In the genomic region with DNA sequence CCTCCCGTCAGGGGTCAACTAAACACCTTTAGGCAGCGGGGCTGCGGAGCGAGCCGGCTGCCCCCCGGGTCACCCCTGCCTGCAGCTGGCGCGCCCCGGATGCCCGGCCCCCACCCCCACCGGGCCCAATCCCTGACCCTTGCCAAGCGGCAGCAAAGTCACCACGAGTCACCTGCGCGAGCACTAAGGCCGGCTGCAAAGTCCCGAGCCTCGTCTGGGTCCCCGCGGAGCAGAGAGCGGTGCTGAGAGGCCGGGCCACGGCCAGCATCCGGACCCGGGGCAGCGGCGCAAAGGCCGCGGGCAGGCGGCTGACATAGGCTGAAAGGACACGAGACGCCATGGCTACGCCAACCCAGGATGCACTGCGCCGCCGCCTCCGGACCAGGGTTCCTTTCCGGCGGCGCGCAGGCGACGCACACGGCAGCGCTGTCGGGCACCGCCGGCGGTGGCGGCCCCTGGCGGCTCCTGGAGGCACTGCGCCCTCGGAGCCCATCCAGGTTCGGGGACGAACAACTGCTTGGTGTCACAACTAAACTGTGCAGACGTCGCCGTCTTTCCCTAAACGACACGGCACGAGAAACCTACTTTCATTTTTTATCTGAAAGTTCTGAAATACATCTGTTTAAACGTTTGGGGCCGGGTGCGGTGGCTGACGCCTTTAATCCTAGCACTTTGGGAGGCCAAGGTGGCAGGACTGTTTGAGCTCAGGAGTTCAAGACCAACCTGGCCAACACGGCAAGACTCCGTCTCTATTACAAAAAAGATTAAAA, we compare ENCODE assay signal across 8 cellular contexts. TPM values are rescaled to one million over a fixed set of nuclear protein-coding genes. Genes with fewer than 3 reads are reported as not detected.
DNase-seq lines count a peak whose midpoint lies in the region; ATAC-seq and TF ChIP-seq lines count a peak whose summit lies in the region.

A gene (minus strand): TSS at position 366 of the 770 bp plus-strand sequence. CDS start 26 bp downstream, at position 340.

- H3K36me3 ChIP-seq in KMS-11 (ENCODE audit: insufficient read depth) (no peaks in the 10 kb centered on the region; the same call in 1 of the 2 replicates), Peyer's patch (peaks cover 0 to 22% (median 0%) of the 10 kb centered on the region in 3 donors), fibroblast of lung (ENCODE audit: control insufficient read depth, insufficient read depth, low read length) (peaks cover 4% of the 10 kb centered on the region)

- no peaks in the 10 kb centered on the region for H3K9me3 ChIP-seq in Peyer's patch
- H3K9me3 ChIP-seq in fibroblast of lung (ENCODE audit: control insufficient read depth, insufficient read depth, low read depth, low read length) = no peaks in the 10 kb centered on the region

- DNase-seq in Daoy (ENCODE audit: low read depth) (peak; percentile 91), Peyer's patch (peak; percentile 88 to 96 (median 94)), fibroblast of lung (ENCODE audit: low read depth in 2 of 2) (peak; percentile 83)
- peak; percentile 90 for DNase-seq in activated T-helper 1 cell treated with anti-CD3 and anti-CD28 coated beads, Interleukin-12 subunit alpha, Interleukin-12 subunit beta, Interleukin-2, Interleukin-4 antibody, amounts not matched to agents 30 ng/mL and 10 ng/mL and 1 ng/mL, durations not matched to agents 14 hours and 24 hours and 36 hours (ENCODE audit: low spot score)
- DNase-seq in naive thymus-derived CD8-positive, alpha-beta T cell = peak; percentile 78 to 93 (median 89)
- DNase-seq in stimulated activated naive B cell treated with anti-CD40 and anti-IgM and Interleukin-4, amounts not matched to agents 10 μg/mL and 1 μg/mL and 100 μg/mL, for 72 hours = peak; percentile 89

- H3K4me1 Mint-ChIP-seq in activated T-helper 1 cell treated with anti-CD3 and anti-CD28 coated beads, Interleukin-12 subunit alpha, Interleukin-12 subunit beta, Interleukin-2, Interleukin-4 antibody, amounts not matched to agents 30 ng/mL and 10 ng/mL and 1 ng/mL, durations not matched to agents 14 hours and 24 hours and 36 hours (ENCODE audit: low read depth) = peaks cover 30% of the 10 kb centered on the region
- H3K4me1 Mint-ChIP-seq in naive thymus-derived CD8-positive, alpha-beta T cell = peaks cover 10 to 46% (median 30%) of the 10 kb centered on the region in 4 donors
- H3K4me1 Mint-ChIP-seq in stimulated activated naive B cell treated with anti-CD40 and anti-IgM and Interleukin-4, amounts not matched to agents 10 μg/mL and 1 μg/mL and 100 μg/mL, for 72 hours = peaks cover 14 to 39% of the 10 kb centered on the region in 2 donors

- POLR2A ChIA-PET in naive thymus-derived CD8-positive, alpha-beta T cell (lab: Charles Lee) = interaction anchor here (0.6 to 1.4 kb wide), 3 partner anchors 29 to 138 kb away, joined by 3 read pairs; a partner anchor contains a TSS

- H3K4me3 Mint-ChIP-seq in activated T-helper 1 cell treated with anti-CD3 and anti-CD28 coated beads, Interleukin-12 subunit alpha, Interleukin-12 subunit beta, Interleukin-2, Interleukin-4 antibody, amounts not matched to agents 30 ng/mL and 10 ng/mL and 1 ng/mL, durations not matched to agents 14 hours and 24 hours and 36 hours = peak within 1 kb of the TSS; percentile 88
- peak within 1 kb of the TSS; percentile 73 to 91 (median 82) for H3K4me3 Mint-ChIP-seq in naive thymus-derived CD8-positive, alpha-beta T cell
- peak within 1 kb of the TSS; percentile 85 to 89 for H3K4me3 Mint-ChIP-seq in stimulated activated naive B cell treated with anti-CD40 and anti-IgM and Interleukin-4, amounts not matched to agents 10 μg/mL and 1 μg/mL and 100 μg/mL, for 72 hours

- intact Hi-C loops in activated T-helper 1 cell treated with anti-CD3 and anti-CD28 coated beads, Interleukin-12 subunit alpha, Interleukin-12 subunit beta, Interleukin-2, Interleukin-4 antibody, amounts not matched to agents 30 ng/mL and 10 ng/mL and 1 ng/mL, durations not matched to agents 14 hours and 24 hours and 36 hours (cut with micrococcal nuclease) = loop anchor here (1.0 to 2.0 kb wide), 5 partner anchors 39 to 144 kb away; a partner anchor contains a TSS

- no peaks in the 10 kb centered on the region for H3K27me3 ChIP-seq in KMS-11 (ENCODE audit: insufficient read depth, low read depth)
- H3K27me3 ChIP-seq in Peyer's patch = no peaks in the 10 kb centered on the region
- no peaks in the 10 kb centered on the region for H3K27me3 ChIP-seq in fibroblast of lung (ENCODE audit: control insufficient read depth, insufficient read depth, low read length)

- TF ChIP-seq POLR2A in Peyer's patch (IDR thresholded peaks at IDR 0.05) = peak in 1 of 2 donors; percentile 17

- peak within 1 kb of the TSS; percentile 100 for H3K4me2 ChIP-seq in KMS-11
- H3K4me2 ChIP-seq in fibroblast of lung (ENCODE audit: extremely low read depth, insufficient read depth, low read length) = peak within 1 kb of the TSS; percentile 74

- H3K4me1 ChIP-seq in KMS-11 (ENCODE audit: low read depth, poor library complexity, severe bottlenecking) (peaks cover 25% of the 10 kb centered on the region), Peyer's patch (peaks cover 0 to 11% (median 6%) of the 10 kb centered on the region in 4 donors), fibroblast of lung (ENCODE audit: control insufficient read depth, extremely low read depth, insufficient read depth, low read length) (no peaks in the 10 kb centered on the region)

- peak; percentile 94 for ATAC-seq in GM21737 (IDR thresholded peaks at IDR 0.05; ENCODE audit: unreplicated experiment)
- ATAC-seq in naive thymus-derived CD8-positive, alpha-beta T cell = peak; percentile 98 to 99
- peak; percentile 99 for ATAC-seq in stimulated activated naive B cell treated with anti-CD40 and anti-IgM and Interleukin-4, amounts not matched to agents 10 μg/mL and 1 μg/mL and 100 μg/mL, for 72 hours (replicated peaks)

- H3K27ac ChIP-seq in KMS-11 (peak within 1 kb of the TSS; percentile 63), Peyer's patch (peak within 1 kb of the TSS; percentile 65 to 84 (median 80)), fibroblast of lung (ENCODE audit: insufficient read depth, low read length) (peak within 1 kb of the TSS; percentile 87)

- no peaks in the 10 kb centered on the region for H3K9me3 Mint-ChIP-seq in activated T-helper 1 cell treated with anti-CD3 and anti-CD28 coated beads, Interleukin-12 subunit alpha, Interleukin-12 subunit beta, Interleukin-2, Interleukin-4 antibody, amounts not matched to agents 30 ng/mL and 10 ng/mL and 1 ng/mL, durations not matched to agents 14 hours and 24 hours and 36 hours
- H3K9me3 Mint-ChIP-seq in naive thymus-derived CD8-positive, alpha-beta T cell = no peaks in the 10 kb centered on the region
- H3K9me3 Mint-ChIP-seq in stimulated activated naive B cell treated with anti-CD40 and anti-IgM and Interleukin-4, amounts not matched to agents 10 μg/mL and 1 μg/mL and 100 μg/mL, for 72 hours = no peaks in the 10 kb centered on the region

- H2AFZ ChIP-seq in KMS-11 (ENCODE audit: low read depth) (peak within 1 kb of the TSS; percentile 81), fibroblast of lung (ENCODE audit: low read length) (peak within 1 kb of the TSS; percentile 91)

- peak; percentile 78 for TF ChIP-seq CTCF in KMS-11 (conservative IDR thresholded peaks at IDR 0.05; ENCODE audit: low read depth, low read length)
- TF ChIP-seq CTCF in Peyer's patch (IDR thresholded peaks at IDR 0.05) = peak; percentile 98 to 100 (median 100)
- peak; percentile 54 to 90 for TF ChIP-seq CTCF in fibroblast of lung (conservative IDR thresholded peaks at IDR 0.05 in 1 of 2, IDR thresholded peaks at IDR 0.05 in 1 of 2; ENCODE audit: low read depth in 1 of 2, low read length in 2 of 2)

- H3K79me2 ChIP-seq in KMS-11 (ENCODE audit: insufficient read depth, low read depth) (peaks cover 48% of the 10 kb centered on the region), fibroblast of lung (ENCODE audit: control insufficient read depth, insufficient read depth, low read length) (peaks cover 45% of the 10 kb centered on the region)

- peaks cover 16% of the 10 kb centered on the region for H3K36me3 Mint-ChIP-seq in activated T-helper 1 cell treated with anti-CD3 and anti-CD28 coated beads, Interleukin-12 subunit alpha, Interleukin-12 subunit beta, Interleukin-2, Interleukin-4 antibody, amounts not matched to agents 30 ng/mL and 10 ng/mL and 1 ng/mL, durations not matched to agents 14 hours and 24 hours and 36 hours (ENCODE audit: low read depth)
- H3K36me3 Mint-ChIP-seq in naive thymus-derived CD8-positive, alpha-beta T cell = peaks cover 0 to 28% (median 3%) of the 10 kb centered on the region in 3 donors
- peaks cover 23 to 28% of the 10 kb centered on the region in 2 donors for H3K36me3 Mint-ChIP-seq in stimulated activated naive B cell treated with anti-CD40 and anti-IgM and Interleukin-4, amounts not matched to agents 10 μg/mL and 1 μg/mL and 100 μg/mL, for 72 hours

- H4K20me1 ChIP-seq in KMS-11 (ENCODE audit: insufficient read depth) (peaks cover 9% of the 10 kb centered on the region; the same call in 1 of the 2 replicates), fibroblast of lung (ENCODE audit: control insufficient read depth, extremely low read depth, insufficient read depth, low read length) (no peaks in the 10 kb centered on the region)

- H3K4me3 ChIP-seq in KMS-11 (IDR thresholded peaks at IDR 0.05; ENCODE audit: insufficient read depth, low read depth, low read length) (no peak within 1 kb of the TSS), Peyer's patch (peak within 1 kb of the TSS; percentile 82 to 99 (median 93)), fibroblast of lung (replicated peaks in 1 of 4; ENCODE audit: control extremely low read depth in 1 of 4, insufficient read depth in 1 of 4, low read depth in 3 of 4, low read length in 4 of 4) (peak within 1 kb of the TSS; percentile 69 to 100 (median 80))

- no peaks in the 10 kb centered on the region for H3K27me3 Mint-ChIP-seq in activated T-helper 1 cell treated with anti-CD3 and anti-CD28 coated beads, Interleukin-12 subunit alpha, Interleukin-12 subunit beta, Interleukin-2, Interleukin-4 antibody, amounts not matched to agents 30 ng/mL and 10 ng/mL and 1 ng/mL, durations not matched to agents 14 hours and 24 hours and 36 hours (ENCODE audit: insufficient read depth)
- no peaks in the 10 kb centered on the region for H3K27me3 Mint-ChIP-seq in naive thymus-derived CD8-positive, alpha-beta T cell
- no peaks in the 10 kb centered on the region for H3K27me3 Mint-ChIP-seq in stimulated activated naive B cell treated with anti-CD40 and anti-IgM and Interleukin-4, amounts not matched to agents 10 μg/mL and 1 μg/mL and 100 μg/mL, for 72 hours

- H3K27ac Mint-ChIP-seq in activated T-helper 1 cell treated with anti-CD3 and anti-CD28 coated beads, Interleukin-12 subunit alpha, Interleukin-12 subunit beta, Interleukin-2, Interleukin-4 antibody, amounts not matched to agents 30 ng/mL and 10 ng/mL and 1 ng/mL, durations not matched to agents 14 hours and 24 hours and 36 hours = peak within 1 kb of the TSS; percentile 80
- H3K27ac Mint-ChIP-seq in naive thymus-derived CD8-positive, alpha-beta T cell = peak within 1 kb of the TSS; percentile 64 to 93 (median 86)
- H3K27ac Mint-ChIP-seq in stimulated activated naive B cell treated with anti-CD40 and anti-IgM and Interleukin-4, amounts not matched to agents 10 μg/mL and 1 μg/mL and 100 μg/mL, for 72 hours = peak within 1 kb of the TSS; percentile 93

- H3K9ac ChIP-seq in KMS-11 (peak within 1 kb of the TSS; percentile 84), fibroblast of lung (ENCODE audit: insufficient read depth, low read length) (peak within 1 kb of the TSS; percentile 97)

RNA-seq across cellular contexts. Expression of the gene that starts here (rescaled TPM):
- total RNA-seq in Daoy (2014; rRNA removed; shearing (Covaris generic)) = 175 and 208 TPM in 2 replicates
- 100 to 1,000 TPM in 1 of 4 donors, 10 to 100 TPM in 3; 49.4 to 115 (median 92.8) TPM for total RNA-seq in Peyer's patch
- total RNA-seq in activated T-helper 1 cell treated with anti-CD3 and anti-CD28 coated beads, Interleukin-12 subunit alpha, Interleukin-12 subunit beta, Interleukin-2, Interleukin-4 antibody, amounts not matched to agents 30 ng/mL and 10 ng/mL and 1 ng/mL, durations not matched to agents 14 hours and 24 hours and 36 hours = 146 and 148 TPM in 2 replicates
- total RNA-seq in fibroblast of lung = 76.3 and 98.4 TPM in 2 replicates
- polyA plus RNA-seq in fibroblast of lung = 105 and 127 TPM in 2 replicates
- 100 and 125 TPM in 2 replicates for polyA plus RNA-seq in fibroblast of lung (2012)
- 10.0 and 11.0 TPM in 2 replicates for polyA minus RNA-seq in fibroblast of lung (ENCODE audit: low replicate concordance)
- 10 to 100 TPM; 36.8 to 42.9 TPM for total RNA-seq in naive thymus-derived CD8-positive, alpha-beta T cell
- polyA plus RNA-seq in naive thymus-derived CD8-positive, alpha-beta T cell = 100 to 1,000 TPM; 182 to 220 (median 206) TPM
